ENCODE assay signal across 14 cellular contexts in genomic region chr2:179805001-179805400, GRCh38.
"Had no signal": no experiment of that assay in that cellular context is flagged by ENCODE, and none has a peak within 500 bp of the region (broad histone marks: within the 10 kb centered on the region; RNA-seq: fewer than 3 reads in every experiment).

No MANE protein-coding gene starts in this region.

- DNase-seq: KBM-7, MV-4-11, NCI-H1092, NCI-H1105 treated with DMSO at 0.1 percent for 48 hours, NCI-H1930, NCI-H2081, NCI-H2107, NCI-H345, NCI-H69, PC-3, SHP77, SK-N-SH, SW 1271, T-cell had no signal
